In the genomic region with DNA sequence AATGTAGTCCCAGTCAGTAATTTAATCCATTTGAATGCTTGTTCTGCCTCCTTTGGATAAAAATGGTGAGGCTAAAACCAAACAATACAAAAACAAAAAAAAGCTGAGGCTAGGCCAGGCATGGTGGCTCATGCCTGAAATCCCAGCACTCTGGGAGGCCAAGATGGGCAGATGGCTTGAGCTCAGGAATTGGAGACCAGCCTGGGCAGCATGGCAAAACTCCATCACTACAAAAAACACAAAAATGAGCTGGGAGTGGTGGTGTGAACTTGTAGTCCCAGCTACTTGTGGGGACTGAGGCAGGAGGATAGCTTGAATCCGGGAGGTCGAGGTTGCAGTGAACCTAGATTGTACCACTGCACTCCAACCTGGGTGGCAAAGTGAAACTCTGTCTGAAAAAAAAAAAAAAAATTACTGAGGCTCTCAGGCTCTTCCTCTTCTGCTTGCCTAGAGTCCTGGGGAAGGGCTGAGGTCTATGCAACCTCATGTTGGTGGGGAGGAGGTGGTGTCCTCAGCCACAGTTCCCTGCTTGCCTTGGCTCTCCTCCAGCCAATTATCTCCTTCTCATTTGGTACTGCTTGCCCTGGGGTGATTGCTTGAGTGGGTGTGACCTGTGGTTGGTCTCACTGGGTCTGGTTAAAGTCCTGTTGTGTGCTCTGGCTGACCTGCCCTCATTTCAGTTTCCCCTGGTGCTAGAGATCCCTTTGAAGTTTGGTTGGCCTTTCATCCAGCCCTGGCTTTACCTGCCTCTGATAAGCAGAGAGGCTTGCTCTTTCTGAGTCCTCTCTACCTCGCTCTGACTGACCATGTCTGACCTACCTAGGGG, we compare ENCODE assay signal across 9 cellular contexts. TPM values are rescaled to one million over a fixed set of nuclear protein-coding genes. Genes with fewer than 3 reads are reported as not detected.
DNase-seq lines count a peak whose midpoint lies in the region; ATAC-seq and TF ChIP-seq lines count a peak whose summit lies in the region.
"Had no signal": no experiment of that assay in that cellular context is flagged by ENCODE, and none has a peak within 500 bp of the region (broad histone marks: within the 10 kb centered on the region; RNA-seq: fewer than 3 reads in every experiment).

No MANE protein-coding gene starts in this region.

- TF ChIP-seq CTCF in type B pancreatic cell (conservative IDR thresholded peaks at IDR 0.05) (no peak), foreskin fibroblast (IDR thresholded peaks at IDR 0.05; ENCODE audit: low read depth, low read length) (no peak)

- peaks cover 71% of the 10 kb centered on the region for H3K4me1 Mint-ChIP-seq in activated naive CD8-positive, alpha-beta T cell treated with anti-CD3 and anti-CD28 coated beads, Interleukin-2, amount 50 U/mL, for 24 hours
- H3K4me1 Mint-ChIP-seq in type B pancreatic cell (ENCODE audit: unreplicated experiment), result peaks cover 29% of the 10 kb centered on the region

- H4K20me1 ChIP-seq in Karpas-422 (ENCODE audit: insufficient read depth, low read depth, low read length), result no peaks in the 10 kb centered on the region

- H3K9ac ChIP-seq in Karpas-422 (ENCODE audit: low read length), result no peak overlapping the region

- no peak overlapping the region for H3K4me3 ChIP-seq in Karpas-422 (ENCODE audit: low read length)
- H3K4me3 ChIP-seq in foreskin fibroblast (ENCODE audit: low read depth in 1 of 2, low read length in 2 of 2), result no peak overlapping the region
- H3K4me3 ChIP-seq: SJSA1 had no signal

- H3K36me3 Mint-ChIP-seq in activated naive CD8-positive, alpha-beta T cell treated with anti-CD3 and anti-CD28 coated beads, Interleukin-2, amount 50 U/mL, for 24 hours (ENCODE audit: low read depth), result no peaks in the 10 kb centered on the region
- H3K36me3 Mint-ChIP-seq in type B pancreatic cell, result no peaks in the 10 kb centered on the region

- H3K27me3 ChIP-seq in Karpas-422 (ENCODE audit: low read length), result no peaks in the 10 kb centered on the region
- H3K27me3 ChIP-seq: SJSA1 had no signal

- peaks cover 7% of the 10 kb centered on the region for H3K4me1 ChIP-seq in Karpas-422 (ENCODE audit: low read length)

- H3K4me3 Mint-ChIP-seq in activated naive CD8-positive, alpha-beta T cell treated with anti-CD3 and anti-CD28 coated beads, Interleukin-2, amount 50 U/mL, for 24 hours, result no peak overlapping the region
- H3K4me3 Mint-ChIP-seq in type B pancreatic cell, result peak overlapping the region; percentile 22

- peak overlapping the region; percentile 74 for H3K27ac Mint-ChIP-seq in activated naive CD8-positive, alpha-beta T cell treated with anti-CD3 and anti-CD28 coated beads, Interleukin-2, amount 50 U/mL, for 24 hours
- H3K27ac Mint-ChIP-seq in type B pancreatic cell, result no peak overlapping the region

- no peak overlapping the region for H3K4me2 ChIP-seq in Karpas-422 (ENCODE audit: low read depth, low read length, poor library complexity, severe bottlenecking)

- no peak overlapping the region for H3K27ac ChIP-seq in Karpas-422 (ENCODE audit: low read length)
- H3K27ac ChIP-seq: SJSA1 had no signal

- no peaks in the 10 kb centered on the region for H3K9me3 ChIP-seq in Karpas-422 (ENCODE audit: low read length)
- H3K9me3 ChIP-seq: SJSA1 had no signal

- no peak overlapping the region for H2AFZ ChIP-seq in Karpas-422 (ENCODE audit: low read length)

- H3K79me2 ChIP-seq in Karpas-422 (ENCODE audit: low read length), result no peaks in the 10 kb centered on the region

- H3K9me2 ChIP-seq in Karpas-422 (replicated peaks; ENCODE audit: insufficient read depth, low read length), result no peaks in the 10 kb centered on the region

- no peaks in the 10 kb centered on the region for H3K36me3 ChIP-seq in Karpas-422 (ENCODE audit: insufficient read depth, low read length)
- H3K36me3 ChIP-seq: SJSA1 had no signal

- in situ Hi-C loops in KBM-7 (cut with MboI; ENCODE audit: low pct_unique_long_range_greater_than_20kb, low sequenced_read_pairs), result loop anchor here (25.0 kb wide), 1 partner anchor 320 kb away; no protein-coding TSS in a partner anchor

- no peaks in the 10 kb centered on the region for H3K9me3 Mint-ChIP-seq in activated naive CD8-positive, alpha-beta T cell treated with anti-CD3 and anti-CD28 coated beads, Interleukin-2, amount 50 U/mL, for 24 hours
- H3K9me3 Mint-ChIP-seq in type B pancreatic cell, result peaks cover 4% of the 10 kb centered on the region

- no peaks in the 10 kb centered on the region for H3K27me3 Mint-ChIP-seq in activated naive CD8-positive, alpha-beta T cell treated with anti-CD3 and anti-CD28 coated beads, Interleukin-2, amount 50 U/mL, for 24 hours
- H3K27me3 Mint-ChIP-seq in type B pancreatic cell, result no peaks in the 10 kb centered on the region

- DNase-seq in KBM-7 (peak; percentile 92), type B pancreatic cell (ENCODE audit: extremely low spot score, unreplicated experiment) (no peak), Karpas-422 (no peak), foreskin fibroblast (no peak)
- DNase-seq in activated naive CD8-positive, alpha-beta T cell treated with anti-CD3 and anti-CD28 coated beads, Interleukin-2, amount 50 U/mL, for 24 hours, result no peak
- DNase-seq in stimulated activated CD4-positive, alpha-beta T cell treated with anti-CD3 and anti-CD28 coated beads, Interleukin-12 subunit alpha, Interleukin-12 subunit beta, amount 100 ng/mL, for 4 hours, result no peak

- ATAC-seq in GM18519 (IDR thresholded peaks at IDR 0.05; ENCODE audit: low FRiP score, unreplicated experiment), result peak; percentile 79
- ATAC-seq in GM21786 (IDR thresholded peaks at IDR 0.05; ENCODE audit: unreplicated experiment), result peak; percentile 92
- peak; percentile 44 for ATAC-seq in activated naive CD8-positive, alpha-beta T cell treated with anti-CD3 and anti-CD28 coated beads, Interleukin-2, amount 50 U/mL, for 24 hours

RNA-seq across cellular contexts. Expression of gene S1PR1, which starts 20.9 kb away (rescaled TPM):
- 1.9 and 18.3 TPM in 2 replicates for total RNA-seq in type B pancreatic cell (ENCODE audit: low replicate concordance)
- not detected in 2 replicates for total RNA-seq in Karpas-422 (2014; rRNA removed; shearing (Covaris generic); ENCODE audit: low replicate concordance)
